ENCODE assay signal across 17 cellular contexts in genomic region chr12:68766646-68767045, GRCh38. TPM values are rescaled to one million over a fixed set of nuclear protein-coding genes. Genes with fewer than 3 reads are reported as not detected.
DNase-seq lines count a peak whose midpoint lies in the region; ATAC-seq and TF ChIP-seq lines count a peak whose summit lies in the region.
"Had no signal": no experiment of that assay in that cellular context is flagged by ENCODE, and none has a peak within 500 bp of the region (broad histone marks: within the 10 kb centered on the region; RNA-seq: fewer than 3 reads in every experiment).

No MANE protein-coding gene starts in this region.

- peaks cover 5% of the 10 kb centered on the region for H3K4me1 Mint-ChIP-seq in CD8-positive, alpha-beta T cell (ENCODE audit: low read depth)

- no peak for TF ChIP-seq CTCF in CD8-positive, alpha-beta T cell (IDR thresholded peaks at IDR 0.05)
- no peak for TF ChIP-seq CTCF in OCI-LY1 (IDR thresholded peaks at IDR 0.05; ENCODE audit: low read length)
- TF ChIP-seq CTCF in ascending aorta (IDR thresholded peaks at IDR 0.05) = no peak

- POLR2A ChIA-PET in CD8-positive, alpha-beta T cell (lab: Charles Lee) = interaction anchor here (0.7 kb wide), 1 partner anchor 1136 kb away, joined by 4 read pairs; no protein-coding TSS in a partner anchor

- H3K9me3 Mint-ChIP-seq in CD8-positive, alpha-beta T cell = no peaks in the 10 kb centered on the region
- H3K9me3 Mint-ChIP-seq: CD8-positive, alpha-beta memory T cell; HFFc6 had no signal

- H2AFZ ChIP-seq in OCI-LY1 (ENCODE audit: low read length) = no peak overlapping the region

- DNase-seq in CD8-positive, alpha-beta T cell = no peak
- DNase-seq in NCI-H524 treated with DMSO at 0.1 percent for 48 hours (lab: John Stamatoyannopoulos, UW) (peak; percentile 57), NCI-H2227 treated with DMSO at 0.1 percent for 48 hours (lab: John Stamatoyannopoulos, UW) (no peak), DMS53 (lab: John Stamatoyannopoulos, UW) (no peak), ascending aorta (ENCODE audit: low spot score in 2 of 2) (no peak)
- DNase-seq: CD4-positive, CD25-positive, alpha-beta regulatory T cell; CD8-positive, alpha-beta memory T cell; DMS 273 treated with DMSO at 0.1 percent for 48 hours; DMS79 treated with DMSO at 0.1 percent for 48 hours; GOT3; HFFc6 had no signal

- H3K27me3 ChIP-seq in CD8-positive, alpha-beta T cell (ENCODE audit: insufficient read depth, low read length) = no peaks in the 10 kb centered on the region
- H3K27me3 ChIP-seq in OCI-LY1 (ENCODE audit: insufficient read depth, low read length) = no peaks in the 10 kb centered on the region
- no peaks in the 10 kb centered on the region for H3K27me3 ChIP-seq in ascending aorta
- H3K27me3 ChIP-seq: BLaER1 had no signal

- H3K9ac ChIP-seq in OCI-LY1 (ENCODE audit: low read length) = no peak overlapping the region
- H3K9ac ChIP-seq: BLaER1 had no signal

- ATAC-seq in CD8-positive, alpha-beta T cell = no peak

- H3K4me3 Mint-ChIP-seq in CD8-positive, alpha-beta T cell = no peak overlapping the region
- H3K4me3 Mint-ChIP-seq: B cell; CD4-positive, CD25-positive, alpha-beta regulatory T cell; CD8-positive, alpha-beta memory T cell; HFFc6 had no signal

- peak overlapping the region; percentile 63 for H3K27ac Mint-ChIP-seq in CD8-positive, alpha-beta T cell
- H3K27ac Mint-ChIP-seq: B cell; CD4-positive, CD25-positive, alpha-beta regulatory T cell; HFFc6 had no signal

- H3K4me1 ChIP-seq in CD8-positive, alpha-beta T cell (ENCODE audit: insufficient read depth, low read length) = no peaks in the 10 kb centered on the region
- H3K4me1 ChIP-seq in OCI-LY1 (ENCODE audit: insufficient read depth, low read length, severe bottlenecking) (peaks cover 19% of the 10 kb centered on the region), ascending aorta (no peaks in the 10 kb centered on the region)
- H3K4me1 ChIP-seq: HAP-1 had no signal

- intact Hi-C loops in CD8-positive, alpha-beta T cell (cut with DNase I, micrococcal nuclease) = no loop called here
- intact Hi-C loops in ascending aorta (cut with DNase I) = no loop called here

- H3K4me3 ChIP-seq in CD8-positive, alpha-beta T cell (ENCODE audit: low read depth, low read length) = no peak overlapping the region
- H3K4me3 ChIP-seq in OCI-LY1 (ENCODE audit: low read depth, low read length, poor library complexity, severe bottlenecking) (no peak overlapping the region), ascending aorta (no peak overlapping the region)
- H3K4me3 ChIP-seq: BLaER1, HAP-1 had no signal

- H3K36me3 Mint-ChIP-seq in CD8-positive, alpha-beta T cell = peaks cover 39% of the 10 kb centered on the region

- H3K36me3 ChIP-seq in CD8-positive, alpha-beta T cell (ENCODE audit: insufficient read depth, low read length) = no peaks in the 10 kb centered on the region
- H3K36me3 ChIP-seq in OCI-LY1 (ENCODE audit: insufficient read depth, low read length) (peaks cover 29% of the 10 kb centered on the region), ascending aorta (peaks cover 5 to 46% of the 10 kb centered on the region in 2 donors)

- no peaks in the 10 kb centered on the region for H3K9me3 ChIP-seq in CD8-positive, alpha-beta T cell (ENCODE audit: low read length)
- H3K9me3 ChIP-seq in OCI-LY1 (ENCODE audit: low read length) (no peaks in the 10 kb centered on the region), ascending aorta (no peaks in the 10 kb centered on the region)
- H3K9me3 ChIP-seq: BLaER1, HAP-1 had no signal

- H4K20me1 ChIP-seq in OCI-LY1 (ENCODE audit: insufficient read depth, low read length) = no peaks in the 10 kb centered on the region
- H4K20me1 ChIP-seq: BLaER1 had no signal

- CTCF ChIA-PET in CD8-positive, alpha-beta T cell (lab: Charles Lee) = no interaction called here

- H3K27me3 Mint-ChIP-seq in CD8-positive, alpha-beta T cell (ENCODE audit: low read depth) = no peaks in the 10 kb centered on the region
- H3K27me3 Mint-ChIP-seq: B cell; CD4-positive, CD25-positive, alpha-beta regulatory T cell; CD8-positive, alpha-beta memory T cell had no signal

- no peaks in the 10 kb centered on the region for H3K79me2 ChIP-seq in OCI-LY1 (ENCODE audit: insufficient read depth, low read length)

- no peak overlapping the region for H3K27ac ChIP-seq in CD8-positive, alpha-beta T cell (ENCODE audit: low read depth, low read length)
- H3K27ac ChIP-seq in OCI-LY1 (ENCODE audit: low read depth, low read length, poor library complexity, severe bottlenecking) = peak overlapping the region; percentile 11
- H3K27ac ChIP-seq in ascending aorta = no peak overlapping the region
- H3K27ac ChIP-seq: 22Rv1, BLaER1, C4-2B had no signal

- H3F3A ChIP-seq in OCI-LY1 (ENCODE audit: insufficient read depth, low read length) = peaks cover 4% of the 10 kb centered on the region; the same call in 1 of the 2 replicates

- no peaks in the 10 kb centered on the region for H3K9me2 ChIP-seq in OCI-LY1 (ENCODE audit: low read depth, low read length)

- no peak overlapping the region for H3K4me2 ChIP-seq in OCI-LY1 (ENCODE audit: low read length)
- H3K4me2 ChIP-seq: BLaER1 had no signal

RNA-seq across cellular contexts. Expression of gene SLC35E3, which starts 20.7 kb away (rescaled TPM):
- 1 to 10 TPM; 4.0 to 5.7 TPM for total RNA-seq in CD8-positive, alpha-beta T cell
- 2.0 TPM for total RNA-seq in ascending aorta

RNA-seq across cellular contexts. Expression of gene MDM2, which starts 41.3 kb away (rescaled TPM):
- 10 to 100 TPM; 95.1 to 98.0 TPM for total RNA-seq in CD8-positive, alpha-beta T cell
- total RNA-seq in ascending aorta = 24.2 TPM
